Comparison of ENCODE assay signal across 2 cellular contexts in genomic region chr5:797986-798385, GRCh38. TPM values are rescaled to one million over a fixed set of nuclear protein-coding genes. Genes with fewer than 3 reads are reported as not detected.
"Had no signal": no experiment of that assay in that cellular context is flagged by ENCODE, and none has a peak within 500 bp of the region (broad histone marks: within the 10 kb centered on the region; RNA-seq: fewer than 3 reads in every experiment).

No MANE protein-coding gene starts in this region.

RNA-seq across cellular contexts. Expression of gene ZDHHC11B, which starts 13.5 kb away (rescaled TPM):
- total RNA-seq: GM23248 had no signal
- polyA plus RNA-seq: GM23248, IgD-negative memory B cell had no signal

RNA-seq across cellular contexts. Expression of gene ZDHHC11, which starts 52.8 kb away (rescaled TPM):
- polyA plus RNA-seq: IgD-negative memory B cell had no signal
